34 cellular contexts compared by ENCODE assay signal in the genomic region with DNA sequence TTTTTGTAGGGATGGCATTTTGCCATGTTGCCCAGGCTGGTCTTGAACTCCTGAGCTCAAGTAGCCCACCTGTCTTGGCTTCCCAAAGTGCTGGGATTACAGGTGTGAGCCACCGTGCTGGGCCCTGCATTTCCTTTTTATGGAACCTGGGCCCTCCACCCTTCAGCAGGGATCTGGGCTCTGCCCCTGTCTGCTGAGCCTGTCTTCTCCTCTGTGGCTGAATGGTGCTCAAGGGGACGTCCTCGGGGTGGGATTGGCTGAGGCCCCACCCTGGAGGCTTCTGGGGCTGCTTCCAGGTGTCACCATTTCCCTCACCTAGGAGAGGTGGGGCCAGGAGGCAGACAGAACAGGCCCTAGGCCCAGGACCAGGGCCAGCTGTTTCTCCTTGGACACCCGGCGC.
"Had no signal": no experiment of that assay in that cellular context is flagged by ENCODE, and none has a peak within 500 bp of the region (broad histone marks: within the 10 kb centered on the region; RNA-seq: fewer than 3 reads in every experiment).

No MANE protein-coding gene starts in this region.

- H3K27ac Mint-ChIP-seq: activated B cell treated with CpG ODN at 0.5 μM for 24 hours; activated CD8-positive, alpha-beta T cell treated with anti-CD3 and anti-CD28 coated beads for 36 hours; activated naive CD4-positive, alpha-beta T cell treated with anti-CD3 and anti-CD28 coated beads for 36 hours; activated naive CD4-positive, alpha-beta T cell treated with anti-CD3 and anti-CD28 coated beads, Interleukin-2, amount 50 U/mL, for 72 hours had no signal

- H3K27ac ChIP-seq: adrenal gland, body of pancreas, breast epithelium, Peyer's patch, RWPE1, VCaP had no signal

- H3K27me3 Mint-ChIP-seq: activated CD8-positive, alpha-beta T cell treated with anti-CD3 and anti-CD28 coated beads for 36 hours had no signal

- H3K4me3 ChIP-seq: adrenal gland, body of pancreas, breast epithelium, MG63, Peyer's patch had no signal

- H3K4me3 Mint-ChIP-seq: activated B cell treated with CpG ODN at 0.5 μM for 24 hours; activated CD8-positive, alpha-beta T cell treated with anti-CD3 and anti-CD28 coated beads for 36 hours; activated naive CD4-positive, alpha-beta T cell treated with anti-CD3 and anti-CD28 coated beads for 36 hours; activated T-cell treated with anti-CD3 and anti-CD28 coated beads, Interleukin-2, amount 50 U/mL, for 72 hours; activated T-helper 17 cell treated with anti-CD3 and anti-CD28 coated beads, Interleukin-2, amount 50 U/mL, for 72 hours had no signal

- H3K4me1 Mint-ChIP-seq: activated B cell treated with CpG ODN at 0.5 μM for 24 hours had no signal

- DNase-seq: activated B cell treated with CpG ODN at 0.5 μM for 24 hours; activated CD4-positive, alpha-beta T cell treated with anti-CD3 and anti-CD28 coated beads for 48 hours; activated CD4-positive, CD25-positive, alpha-beta regulatory T cell treated with anti-CD3 and anti-CD28 coated beads, Interleukin-2, amount 50 U/mL, for 72 hours; activated CD8-positive, alpha-beta T cell treated with anti-CD3 and anti-CD28 coated beads for 36 hours; activated gamma-delta T cell treated with Interleukin-2 at 50 U/mL for 16 hours; activated naive CD4-positive, alpha-beta T cell treated with anti-CD3 and anti-CD28 coated beads for 36 hours; activated T-cell treated with anti-CD3 and anti-CD28 coated beads, Interleukin-2, amount 50 U/mL, for 1 hour; activated T-cell treated with anti-CD3 and anti-CD28 coated beads, Interleukin-2, amount 50 U/mL, for 72 hours; adrenal gland; body of pancreas; Kasumi-1; KG1; MG63; NCI-H1092; NCI-H1436 treated with DMSO at 0.1 percent for 48 hours; NCI-H1694 treated with DMSO at 0.1 percent for 48 hours; NCI-H2029; NCI-H345; NCI-H524 treated with DMSO at 0.1 percent for 48 hours; NCI-H748 treated with DMSO at 0.1 percent for 48 hours; NK-92 treated with Interleukin-12 subunit alpha and Interleukin-12 subunit beta, amount 100 ng/mL, for 24 hours; PC-3; Peyer's patch; Right ventricle myocardium superior; SW 1271; T-helper 1 cell; T-helper 2 cell; T-helper 9 cell had no signal

- H3K27me3 ChIP-seq: adrenal gland, body of pancreas, breast epithelium, MG63, Peyer's patch had no signal

- FAIRE-seq: astrocyte had no signal

- ATAC-seq: activated CD8-positive, alpha-beta T cell treated with anti-CD3 and anti-CD28 coated beads for 36 hours; activated naive CD4-positive, alpha-beta T cell treated with anti-CD3 and anti-CD28 coated beads, Interleukin-2, amount 50 U/mL, for 72 hours; activated T-cell treated with anti-CD3 and anti-CD28 coated beads, Interleukin-2, amount 50 U/mL, for 72 hours; activated T-helper 17 cell treated with anti-CD3 and anti-CD28 coated beads, Interleukin-2, amount 50 U/mL, for 72 hours; body of pancreas; PC-3 had no signal

- H3K36me3 ChIP-seq: adrenal gland, breast epithelium, MG63, Peyer's patch had no signal

- H3K9me3 ChIP-seq: adrenal gland, body of pancreas, breast epithelium, MG63, Peyer's patch had no signal

- H3K9me3 Mint-ChIP-seq: activated B cell treated with CpG ODN at 0.5 μM for 24 hours; activated CD8-positive, alpha-beta T cell treated with anti-CD3 and anti-CD28 coated beads for 36 hours; activated naive CD4-positive, alpha-beta T cell treated with anti-CD3 and anti-CD28 coated beads for 36 hours; activated naive CD4-positive, alpha-beta T cell treated with anti-CD3 and anti-CD28 coated beads, Interleukin-2, amount 50 U/mL, for 72 hours; activated T-cell treated with anti-CD3 and anti-CD28 coated beads, Interleukin-2, amount 50 U/mL, for 72 hours; activated T-helper 17 cell treated with anti-CD3 and anti-CD28 coated beads, Interleukin-2, amount 50 U/mL, for 72 hours had no signal

- H3K4me1 ChIP-seq: adrenal gland, body of pancreas, breast epithelium, Peyer's patch had no signal

- H3K36me3 Mint-ChIP-seq: activated naive CD4-positive, alpha-beta T cell treated with anti-CD3 and anti-CD28 coated beads, Interleukin-2, amount 50 U/mL, for 72 hours had no signal
